Comparison of ENCODE assay signal across 11 cellular contexts in the genomic region with DNA sequence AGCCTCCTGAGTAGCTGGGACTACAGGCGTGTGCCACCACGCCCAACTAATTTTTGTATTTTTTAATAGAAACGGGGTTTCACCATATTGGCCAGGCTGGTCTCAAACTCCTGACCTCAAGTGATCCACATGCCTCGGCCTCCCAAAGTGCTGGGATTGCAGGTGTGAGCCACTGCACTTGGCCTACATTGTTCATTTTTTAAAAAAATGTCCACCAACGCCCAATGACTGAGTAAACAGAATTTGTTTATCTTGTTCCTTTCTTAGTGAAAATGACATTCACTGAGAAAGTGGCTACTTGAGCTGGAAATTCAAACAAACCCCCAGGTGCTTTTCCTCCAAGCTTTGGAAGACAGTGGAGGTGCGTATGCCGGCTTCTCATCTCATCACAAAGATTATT. TPM values are rescaled to one million over a fixed set of nuclear protein-coding genes. Genes with fewer than 3 reads are reported as not detected.
A peak's percentile ranks its signal among the peaks of the same experiment; 100 is the strongest.
DNase-seq lines count a peak whose midpoint lies in the region; ATAC-seq and TF ChIP-seq lines count a peak whose summit lies in the region.
"Not testable (repeated sequence)": the region's sequence is repeated elsewhere in the genome, so short reads cannot be mapped to it uniquely, and the experiment has no call there.
"Had no signal": no experiment of that assay in that cellular context is flagged by ENCODE, and none has a peak within 500 bp of the region (broad histone marks: within the 10 kb centered on the region; RNA-seq: fewer than 3 reads in every experiment).

No MANE protein-coding gene starts in this region.

- H3K27ac ChIP-seq in lower lobe of right lung: not testable (repeated sequence)

- H3K4me1 ChIP-seq in lower lobe of right lung: peaks cover 20% of the 10 kb centered on the region

- H3K27me3 ChIP-seq in lower lobe of right lung (ENCODE audit: low read depth): not testable (repeated sequence)

- not testable (repeated sequence) for H3K9me3 ChIP-seq in lower lobe of right lung

- not testable (repeated sequence) for TF ChIP-seq CTCF in lower lobe of right lung (IDR thresholded peaks at IDR 0.05)

- DNase-seq in DMS79 (lab: John Stamatoyannopoulos, UW): peak; percentile 16
- peak; percentile 63 for DNase-seq in NCI-H1105 treated with DMSO at 0.1 percent for 48 hours (lab: John Stamatoyannopoulos, UW)
- DNase-seq in NCI-H2029 (lab: John Stamatoyannopoulos, UW): peak; percentile 24
- DNase-seq in NCI-H510A treated with DMSO at 0.1 percent for 48 hours (lab: John Stamatoyannopoulos, UW): peak; percentile 11
- peak; percentile 47 for DNase-seq in NCI-H774 (lab: John Stamatoyannopoulos, UW)
- DNase-seq in lower lobe of right lung: not testable (repeated sequence)

- peak; percentile 46 to 72 for ATAC-seq in lower lobe of right lung

- H3K36me3 ChIP-seq in lower lobe of right lung: not testable (repeated sequence)

- not testable (repeated sequence) for H3K4me3 ChIP-seq in lower lobe of right lung

- intact Hi-C loops in lower lobe of right lung (cut with DNase I): loop anchor here (5.0 kb wide), 2 partner anchors 81 to 696 kb away; no protein-coding TSS in a partner anchor

RNA-seq across cellular contexts. Expression of a gene that starts 13.2 kb away (rescaled TPM):
- not detected for total RNA-seq in lower lobe of right lung
- total RNA-seq: CD4-positive, alpha-beta T cell; CD8-positive, alpha-beta memory T cell; GM23248 had no signal

RNA-seq across cellular contexts. Expression of a gene that starts 49.2 kb away (rescaled TPM):
- not detected for total RNA-seq in lower lobe of right lung
- total RNA-seq: CD4-positive, alpha-beta T cell; CD8-positive, alpha-beta memory T cell; GM23248; H1; H7 had no signal
